In genomic region chr12:10167588-10167987, GRCh38 we compare ENCODE assay signal across 20 cellular contexts. TPM values are rescaled to one million over a fixed set of nuclear protein-coding genes. Genes with fewer than 3 reads are reported as not detected.
A peak's percentile ranks its signal among the peaks of the same experiment; 100 is the strongest.
DNase-seq lines count a peak whose midpoint lies in the region; ATAC-seq and TF ChIP-seq lines count a peak whose summit lies in the region.
"Had no signal": no experiment of that assay in that cellular context is flagged by ENCODE, and none has a peak within 500 bp of the region (broad histone marks: within the 10 kb centered on the region; RNA-seq: fewer than 3 reads in every experiment).

No MANE protein-coding gene starts in this region.

- intact Hi-C loops in CD14-positive monocyte (cut with micrococcal nuclease) = no loop called here
- intact Hi-C loops in dendritic cell treated with granulocyte-macrophage colony-stimulating factor and Interleukin-4, amounts not matched to agents 40 ng/mL and 50 ng/mL, for 4 days (cut with micrococcal nuclease) = no loop called here
- intact Hi-C loops in head of caudate nucleus (cut with DNase I) = no loop called here

- no peak for ATAC-seq in GM21786 (IDR thresholded peaks at IDR 0.05; ENCODE audit: unreplicated experiment)

- H3K27me3 Mint-ChIP-seq in CD14-positive monocyte (ENCODE audit: low read depth in 3 of 3) = no peaks in the 10 kb centered on the region
- no peaks in the 10 kb centered on the region for H3K27me3 Mint-ChIP-seq in dendritic cell treated with granulocyte-macrophage colony-stimulating factor and Interleukin-4, amounts not matched to agents 40 ng/mL and 50 ng/mL, for 4 days

- no peak overlapping the region for H3K4me3 Mint-ChIP-seq in CD14-positive monocyte
- H3K4me3 Mint-ChIP-seq in dendritic cell treated with granulocyte-macrophage colony-stimulating factor and Interleukin-4, amounts not matched to agents 40 ng/mL and 50 ng/mL, for 4 days = peak overlapping the region; percentile 55
- H3K4me3 Mint-ChIP-seq: activated T-helper 1 cell treated with anti-CD3 and anti-CD28 coated beads, Interleukin-12 subunit alpha, Interleukin-12 subunit beta, Interleukin-2, Interleukin-4 antibody, amounts not matched to agents 30 ng/mL and 10 ng/mL and 1 ng/mL, durations not matched to agents 14 hours and 24 hours and 36 hours; stimulated activated naive CD8-positive, alpha-beta T cell treated with anti-CD3 and anti-CD28 coated beads, Interleukin-15, Interleukin-2, amounts not matched to agents 100 ng/mL and 50 ng/mL, for 24 hours had no signal

- peaks cover 54% of the 10 kb centered on the region for H3K4me1 Mint-ChIP-seq in CD14-positive monocyte
- H3K4me1 Mint-ChIP-seq in dendritic cell treated with granulocyte-macrophage colony-stimulating factor and Interleukin-4, amounts not matched to agents 40 ng/mL and 50 ng/mL, for 4 days (ENCODE audit: low read depth) = peaks cover 79% of the 10 kb centered on the region

- peaks cover 0 to 2% (median 0%) of the 10 kb centered on the region in 7 donors for H3K9me3 Mint-ChIP-seq in CD14-positive monocyte
- H3K9me3 Mint-ChIP-seq in dendritic cell treated with granulocyte-macrophage colony-stimulating factor and Interleukin-4, amounts not matched to agents 40 ng/mL and 50 ng/mL, for 4 days = no peaks in the 10 kb centered on the region
- H3K9me3 Mint-ChIP-seq: activated T-helper 1 cell treated with anti-CD3 and anti-CD28 coated beads, Interleukin-12 subunit alpha, Interleukin-12 subunit beta, Interleukin-2, Interleukin-4 antibody, amounts not matched to agents 30 ng/mL and 10 ng/mL and 1 ng/mL, durations not matched to agents 14 hours and 24 hours and 36 hours; stimulated activated naive CD8-positive, alpha-beta T cell treated with anti-CD3 and anti-CD28 coated beads, Interleukin-15, Interleukin-2, amounts not matched to agents 100 ng/mL and 50 ng/mL, for 24 hours had no signal

- no peak for TF ChIP-seq POLR2A in NB4 (IDR thresholded peaks at IDR 0.05; ENCODE audit: extremely low read depth, insufficient read length)

- no peak overlapping the region for H3K4me3 ChIP-seq in NB4 (ENCODE audit: low read depth, low read length)
- H3K4me3 ChIP-seq: coronary artery, esophagus muscularis mucosa, spleen had no signal

- TF ChIP-seq CTCF in CD14-positive monocyte (IDR thresholded peaks at IDR 0.05) (no peak), NB4 (IDR thresholded peaks at IDR 0.05; ENCODE audit: low read depth, low read length) (no peak)

- no peaks in the 10 kb centered on the region for H3K36me3 Mint-ChIP-seq in CD14-positive monocyte
- no peaks in the 10 kb centered on the region for H3K36me3 Mint-ChIP-seq in dendritic cell treated with granulocyte-macrophage colony-stimulating factor and Interleukin-4, amounts not matched to agents 40 ng/mL and 50 ng/mL, for 4 days (ENCODE audit: low read depth)

- peak overlapping the region; percentile 92 to 96 (median 95) for H3K27ac Mint-ChIP-seq in CD14-positive monocyte
- peak overlapping the region; percentile 73 for H3K27ac Mint-ChIP-seq in dendritic cell treated with granulocyte-macrophage colony-stimulating factor and Interleukin-4, amounts not matched to agents 40 ng/mL and 50 ng/mL, for 4 days
- H3K27ac Mint-ChIP-seq: activated T-helper 1 cell treated with anti-CD3 and anti-CD28 coated beads, Interleukin-12 subunit alpha, Interleukin-12 subunit beta, Interleukin-2, Interleukin-4 antibody, amounts not matched to agents 30 ng/mL and 10 ng/mL and 1 ng/mL, durations not matched to agents 14 hours and 24 hours and 36 hours; stimulated activated naive CD8-positive, alpha-beta T cell treated with anti-CD3 and anti-CD28 coated beads, Interleukin-15, Interleukin-2, amounts not matched to agents 100 ng/mL and 50 ng/mL, for 24 hours had no signal

- DNase-seq in CD14-positive monocyte (ENCODE audit: low spot score) = peak; percentile 70
- peak; percentile 84 for DNase-seq in NB4 (ENCODE audit: low read depth)
- DNase-seq in medulla oblongata (ENCODE audit: extremely low spot score) = peak; percentile 83
- DNase-seq in activated CD4-positive, alpha-beta T cell treated with anti-CD3 and anti-CD28 coated beads for 48 hours = no peak
- DNase-seq in kidney tubule cell (ENCODE audit: low spot score) = no peak
- no peak for DNase-seq in head of caudate nucleus
- DNase-seq: activated CD4-positive, alpha-beta T cell treated with anti-CD3 and anti-CD28 coated beads, Interleukin-2, amount 50 U/mL, for 48 hours; amniotic stem cell; DMS79 treated with DMSO at 0.1 percent for 48 hours; HCEC 1CT; Karpas-422; NCI-H1930; SHP77; spleen had no signal

RNA-seq across cellular contexts. Expression of gene OLR1, which starts 4.3 kb away (rescaled TPM):
- polyA plus RNA-seq in CD14-positive monocyte = under 1 TPM; 0.88 to 0.99 TPM

RNA-seq across cellular contexts. Expression of gene TMEM52B, which starts 11.2 kb away (rescaled TPM):
- polyA plus RNA-seq in CD14-positive monocyte = under 1 TPM; 0.54 to 0.58 TPM

RNA-seq across cellular contexts. Expression of gene CLEC7A, which starts 37.6 kb away (rescaled TPM):
- 100 to 1,000 TPM; 235 to 304 TPM for polyA plus RNA-seq in CD14-positive monocyte

RNA-seq across cellular contexts. Expression of gene GABARAPL1, which starts 45.1 kb away (rescaled TPM):
- 10 to 100 TPM; 13.1 to 15.5 TPM for polyA plus RNA-seq in CD14-positive monocyte

Comparison
In these comparisons a context has a peak if more than half of its experiments do, and no peak if none do; other contexts are left out.
1. DNase-seq: peak in CD14-positive monocyte (single experiment), NB4 (single experiment) and medulla oblongata (single experiment); none in activated CD4-positive, alpha-beta T cell treated with anti-CD3 and anti-CD28 coated beads for 48 hours (single experiment), kidney tubule cell (single experiment) and head of caudate nucleus (0 of 42).